Comparison of ENCODE assay signal across 33 cellular contexts in the genomic region with DNA sequence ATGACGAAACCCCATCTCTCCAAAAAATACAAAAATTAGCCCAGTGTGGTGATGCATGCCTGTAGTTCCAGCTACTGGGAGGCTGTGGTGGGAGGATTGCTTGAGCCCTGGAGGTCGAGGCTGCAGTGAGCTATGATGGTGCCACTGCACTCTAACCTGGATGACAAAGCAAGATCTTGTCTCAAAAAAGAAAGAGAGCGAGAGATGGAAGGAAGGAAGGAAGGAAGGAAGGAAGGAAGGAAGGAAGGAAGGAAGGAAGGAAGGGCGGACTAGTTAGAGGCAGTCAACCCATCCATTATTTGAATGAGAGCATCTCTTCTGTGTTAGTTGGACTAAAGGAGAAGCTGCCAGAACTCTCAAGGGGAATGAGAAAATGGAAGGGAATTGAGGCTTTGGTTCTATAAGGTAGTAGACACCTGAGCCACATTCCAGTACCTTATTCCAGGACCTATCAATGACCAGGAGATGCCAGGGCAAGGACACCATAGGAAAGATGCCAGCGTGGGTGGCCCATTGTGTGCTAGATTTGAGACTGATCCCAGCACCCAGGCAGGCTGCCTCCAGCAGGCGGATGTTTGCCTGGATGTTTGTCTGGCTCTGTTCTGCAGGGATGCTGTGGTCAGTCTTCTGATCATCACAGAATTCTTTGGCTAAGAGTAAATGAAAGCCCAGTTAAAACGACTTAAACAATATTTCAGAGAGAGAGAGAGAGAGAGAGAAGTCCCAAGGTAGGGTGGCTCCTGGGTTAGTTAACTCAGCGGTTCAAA. TPM values are rescaled to one million over a fixed set of nuclear protein-coding genes. Genes with fewer than 3 reads are reported as not detected.
"Had no signal": no experiment of that assay in that cellular context is flagged by ENCODE, and none has a peak within 500 bp of the region (broad histone marks: within the 10 kb centered on the region; RNA-seq: fewer than 3 reads in every experiment).

No MANE protein-coding gene starts in this region.

- H3K36me3 Mint-ChIP-seq: activated naive CD4-positive, alpha-beta T cell treated with anti-CD3 and anti-CD28 coated beads, Interleukin-2, amount 50 U/mL, for 72 hours; brain had no signal

- H3K27me3 ChIP-seq: ascending aorta, breast epithelium, colonic mucosa, heart left ventricle had no signal

- H3K27me3 Mint-ChIP-seq: activated B cell treated with CpG ODN at 0.5 μM for 24 hours; activated CD8-positive, alpha-beta T cell treated with anti-CD3 and anti-CD28 coated beads for 36 hours had no signal

- H3K9me3 Mint-ChIP-seq: activated B cell treated with CpG ODN at 0.5 μM for 24 hours; activated CD8-positive, alpha-beta T cell treated with anti-CD3 and anti-CD28 coated beads for 36 hours; activated naive CD8-positive, alpha-beta T cell treated with anti-CD3 and anti-CD28 coated beads, Interleukin-2, amount 10 ng/mL, durations not matched to agents 7 days and 5 days; activated T-cell treated with anti-CD3 and anti-CD28 coated beads, Interleukin-2, amount 50 U/mL, for 4 hours; endodermal cell had no signal

- DNase-seq: activated B cell treated with CpG ODN at 0.5 μM for 24 hours; activated CD4-positive, alpha-beta T cell treated with anti-CD3 and anti-CD28 coated beads for 48 hours; activated CD4-positive, alpha-beta T cell treated with anti-CD3 and anti-CD28 coated beads, Interleukin-2, amount 50 U/mL, for 1 hour; activated CD4-positive, alpha-beta T cell treated with anti-CD3 and anti-CD28 coated beads, Interleukin-2, amount 50 U/mL, for 48 hours; activated CD8-positive, alpha-beta memory T cell treated with anti-CD3 and anti-CD28 coated beads for 24 hours; activated CD8-positive, alpha-beta T cell treated with anti-CD3 and anti-CD28 coated beads for 36 hours; activated effector memory CD4-positive, alpha-beta T cell treated with Interleukin-2 at 50 U/mL for 16 hours; activated gamma-delta T cell treated with Interleukin-2 at 50 U/mL for 16 hours; activated naive CD4-positive, alpha-beta T cell treated with Interleukin-2 at 50 U/mL for 16 hours; activated naive CD8-positive, alpha-beta T cell treated with anti-CD3 and anti-CD28 coated beads, Interleukin-2, amount 10 ng/mL, durations not matched to agents 7 days and 5 days; activated T-cell treated with anti-CD3 and anti-CD28 coated beads, Interleukin-2, amount 50 U/mL, for 4 hours; central memory CD4-positive, alpha-beta T cell; cerebellar nuclear complex; colonic mucosa; effector memory CD4-positive, alpha-beta T cell; endodermal cell; foreskin fibroblast; gastrocnemius medialis; glutamatergic neuron; heart left ventricle; T-helper 17 cell; T1000; WERI-Rb-1 had no signal

- H3K27ac Mint-ChIP-seq: activated B cell treated with CpG ODN at 0.5 μM for 24 hours; activated CD8-positive, alpha-beta T cell treated with anti-CD3 and anti-CD28 coated beads for 36 hours; activated naive CD4-positive, alpha-beta T cell treated with anti-CD3 and anti-CD28 coated beads, Interleukin-2, amount 50 U/mL, for 72 hours; activated naive CD8-positive, alpha-beta T cell treated with anti-CD3 and anti-CD28 coated beads, Interleukin-2, amount 10 ng/mL, durations not matched to agents 7 days and 5 days; activated T-helper 17 cell treated with anti-CD3 and anti-CD28 coated beads, Interleukin-2, amount 50 U/mL, for 72 hours; brain; endodermal cell; T-helper 17 cell; T-helper 2 cell treated with Interferon-gamma antibody and Interleukin-4, amounts not matched to agents 5 μg/mL and 100 μg/mL, for 36 hours had no signal

- H3K36me3 ChIP-seq: ascending aorta, breast epithelium, cardiac muscle cell, colonic mucosa, gastrocnemius medialis, heart left ventricle, WERI-Rb-1 had no signal

- H3K27ac ChIP-seq: ascending aorta, breast epithelium, cardiac muscle cell, colonic mucosa, gastrocnemius medialis, heart left ventricle, WERI-Rb-1 had no signal

- ATAC-seq: activated CD4-positive, CD25-positive, alpha-beta regulatory T cell treated with anti-CD3 and anti-CD28 coated beads, Interleukin-2, amount 50 U/mL, for 24 hours; activated CD8-positive, alpha-beta T cell treated with anti-CD3 and anti-CD28 coated beads for 36 hours; activated naive CD4-positive, alpha-beta T cell treated with anti-CD3 and anti-CD28 coated beads, Interleukin-2, amount 50 U/mL, for 72 hours; activated T-cell treated with anti-CD3 and anti-CD28 coated beads, Interleukin-2, amount 50 U/mL, for 4 hours; activated T-helper 17 cell treated with anti-CD3 and anti-CD28 coated beads, Interleukin-2, amount 50 U/mL, for 72 hours; esophagus mucosa; gastrocnemius medialis; heart left ventricle; T-helper 17 cell had no signal

- H3K4me3 Mint-ChIP-seq: activated B cell treated with CpG ODN at 0.5 μM for 24 hours; activated CD8-positive, alpha-beta T cell treated with anti-CD3 and anti-CD28 coated beads for 36 hours; activated naive CD8-positive, alpha-beta T cell treated with anti-CD3 and anti-CD28 coated beads, Interleukin-2, amount 10 ng/mL, durations not matched to agents 7 days and 5 days; activated T-cell treated with anti-CD3 and anti-CD28 coated beads, Interleukin-2, amount 50 U/mL, for 4 hours; activated T-helper 17 cell treated with anti-CD3 and anti-CD28 coated beads, Interleukin-2, amount 50 U/mL, for 72 hours; brain; endodermal cell; T-helper 17 cell; T-helper 2 cell treated with Interferon-gamma antibody and Interleukin-4, amounts not matched to agents 5 μg/mL and 100 μg/mL, for 36 hours had no signal

- H3K4me1 Mint-ChIP-seq: brain, endodermal cell had no signal

- H3K9me3 ChIP-seq: ascending aorta, breast epithelium, colonic mucosa, gastrocnemius medialis, heart left ventricle had no signal

- H3K4me1 ChIP-seq: ascending aorta, breast epithelium, colonic mucosa, gastrocnemius medialis had no signal

- H3K4me3 ChIP-seq: ascending aorta, breast epithelium, cardiac muscle cell, colonic mucosa, gastrocnemius medialis, heart left ventricle had no signal

RNA-seq across cellular contexts. Expression of a gene that starts 11.5 kb away (rescaled TPM):
- total RNA-seq: epithelial cell of proximal tubule had no signal
